2 cellular contexts compared by ENCODE assay signal in the genomic region with DNA sequence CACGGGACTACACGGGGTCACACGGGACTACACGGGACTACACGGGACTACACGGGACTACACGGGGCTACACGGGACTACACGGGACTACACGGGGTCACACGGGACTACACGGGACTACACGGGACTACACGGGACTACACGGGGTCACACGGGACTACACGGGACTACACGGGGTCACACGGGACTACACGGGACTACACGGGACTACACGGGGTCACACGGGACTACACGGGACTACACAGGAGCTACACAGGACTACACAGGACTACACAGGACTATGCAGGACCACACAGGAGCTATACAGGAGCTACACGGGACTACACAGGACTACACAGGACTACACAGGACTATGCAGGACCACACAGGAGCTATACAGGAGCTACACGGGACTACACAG. TPM values are rescaled to one million over a fixed set of nuclear protein-coding genes. Genes with fewer than 3 reads are reported as not detected.
"Had no signal": no experiment of that assay in that cellular context is flagged by ENCODE, and none has a peak within 500 bp of the region (broad histone marks: within the 10 kb centered on the region; RNA-seq: fewer than 3 reads in every experiment).

No MANE protein-coding gene starts in this region.

RNA-seq across cellular contexts. Expression of gene NRARP, which starts 27.5 kb away (rescaled TPM):
- total RNA-seq: LHCN-M2, M059J had no signal
